ENCODE assay signal across 10 cellular contexts in genomic region chr4:5979981-5980380, GRCh38. TPM values are rescaled to one million over a fixed set of nuclear protein-coding genes. Genes with fewer than 3 reads are reported as not detected.
DNase-seq lines count a peak whose midpoint lies in the region; ATAC-seq and TF ChIP-seq lines count a peak whose summit lies in the region.
"Had no signal": no experiment of that assay in that cellular context is flagged by ENCODE, and none has a peak within 500 bp of the region (broad histone marks: within the 10 kb centered on the region; RNA-seq: fewer than 3 reads in every experiment).

No MANE protein-coding gene starts in this region.

- H3K9ac ChIP-seq in Karpas-422 (ENCODE audit: low read length) (0 out of 2 replicates have a peak overlapping the region, but pooled peaks have one; percentile 15), mesenchymal stem cell (ENCODE audit: low read length) (no peak overlapping the region)
- H3K9ac ChIP-seq: parathyroid adenoma had no signal

- H4K20me1 ChIP-seq in Karpas-422 (ENCODE audit: insufficient read depth, low read depth, low read length) = no peaks in the 10 kb centered on the region

- ATAC-seq in GM21360 (IDR thresholded peaks at IDR 0.05; ENCODE audit: unreplicated experiment) = no peak
- ATAC-seq: T-cell had no signal

- H3K14ac ChIP-seq in mesenchymal stem cell (ENCODE audit: low read length in 2 of 2) = no peak overlapping the region

- peaks cover 53% of the 10 kb centered on the region for H3K27me3 Mint-ChIP-seq in neural crest cell (ENCODE audit: low read depth)

- H3K9me3 Mint-ChIP-seq in neural crest cell = peaks cover 5% of the 10 kb centered on the region

- no peak overlapping the region for H3K27ac ChIP-seq in Karpas-422 (ENCODE audit: low read length)
- H3K27ac ChIP-seq in mesenchymal stem cell (ENCODE audit: low read length, poor library complexity, severe bottlenecking) = no peak overlapping the region
- H3K27ac ChIP-seq: parathyroid adenoma had no signal

- no peak overlapping the region for H4K91ac ChIP-seq in mesenchymal stem cell (ENCODE audit: low read length)

- H3K23ac ChIP-seq in mesenchymal stem cell (ENCODE audit: low read length in 2 of 2) = no peak overlapping the region

- H3K27ac Mint-ChIP-seq in neural crest cell (ENCODE audit: unreplicated experiment) = no peak overlapping the region
- H3K27ac Mint-ChIP-seq: T-cell had no signal

- no peak overlapping the region for H3K4me3 ChIP-seq in Karpas-422 (ENCODE audit: low read length)
- no peak overlapping the region for H3K4me3 ChIP-seq in astrocyte of the cerebellum (ENCODE audit: low read depth, low read length)
- H3K4me3 ChIP-seq in mesenchymal stem cell (ENCODE audit: insufficient read depth in 1 of 2, low read depth in 1 of 2, low read length in 2 of 2) = no peak overlapping the region

- no peaks in the 10 kb centered on the region for H3K4me1 Mint-ChIP-seq in neural crest cell
- H3K4me1 Mint-ChIP-seq: T-cell had no signal

- H2BK120ac ChIP-seq in mesenchymal stem cell (ENCODE audit: low read depth, low read length) = no peak overlapping the region

- no peaks in the 10 kb centered on the region for H3K79me2 ChIP-seq in Karpas-422 (ENCODE audit: low read length)
- H3K79me2 ChIP-seq: parathyroid adenoma had no signal

- in situ Hi-C loops in astrocyte of the cerebellum (cut with HindIII; ENCODE audit: low sequenced_read_pairs) = no loop called here

- H2BK15ac ChIP-seq in mesenchymal stem cell (ENCODE audit: low read depth, poor library complexity, severe bottlenecking) = no peak overlapping the region

- peak; percentile 28 for TF ChIP-seq CTCF in astrocyte of the cerebellum (IDR thresholded peaks at IDR 0.05; ENCODE audit: low read depth, low read length, missing control alignments)
- peak; percentile 57 for TF ChIP-seq CTCF in neural crest cell (conservative IDR thresholded peaks at IDR 0.05)

- H2BK12ac ChIP-seq in mesenchymal stem cell (ENCODE audit: low read length in 2 of 2) = no peak overlapping the region

- no peak overlapping the region for H2AK5ac ChIP-seq in mesenchymal stem cell (ENCODE audit: low read length, severe bottlenecking)

- no peaks in the 10 kb centered on the region for H3K36me3 Mint-ChIP-seq in neural crest cell (ENCODE audit: low read depth)
- H3K36me3 Mint-ChIP-seq: T-cell had no signal

- no peak overlapping the region for H3K18ac ChIP-seq in mesenchymal stem cell (ENCODE audit: low read depth in 1 of 2, low read length in 2 of 2)

- no peaks in the 10 kb centered on the region for H3K79me1 ChIP-seq in mesenchymal stem cell (replicated peaks; ENCODE audit: low read length, poor library complexity, severe bottlenecking)

- H3K36me3 ChIP-seq in Karpas-422 (ENCODE audit: insufficient read depth, low read length) (no peaks in the 10 kb centered on the region; the same call in 1 of the 2 replicates), mesenchymal stem cell (ENCODE audit: control insufficient read depth in 1 of 2, insufficient read depth in 2 of 2, low read depth in 1 of 2, low read length in 2 of 2) (no peaks in the 10 kb centered on the region)

- H2AFZ ChIP-seq in Karpas-422 (ENCODE audit: low read length) (no peak overlapping the region), mesenchymal stem cell (ENCODE audit: low read depth, low read length) (no peak overlapping the region)
- H2AFZ ChIP-seq: parathyroid adenoma had no signal

- no peak overlapping the region for H4K8ac ChIP-seq in mesenchymal stem cell (ENCODE audit: low read length)

- H3K4me3 Mint-ChIP-seq in neural crest cell = no peak overlapping the region
- H3K4me3 Mint-ChIP-seq: T-cell had no signal

- H3K4me1 ChIP-seq in Karpas-422 (ENCODE audit: low read length) = peaks cover 56% of the 10 kb centered on the region
- no peaks in the 10 kb centered on the region for H3K4me1 ChIP-seq in mesenchymal stem cell (ENCODE audit: control insufficient read depth, insufficient read depth, low read depth, low read length)
- H3K4me1 ChIP-seq: parathyroid adenoma had no signal

- 33% methylated on average over 10 of the region's 11 CpGs for WGBS in mesenchymal stem cell

- DNase-seq in NCI-H2029 (lab: John Stamatoyannopoulos, UW) (peak; percentile 39), NCI-H2029 treated with DMSO at 0.1 percent for 48 hours (lab: John Stamatoyannopoulos, UW) (no peak), Karpas-422 (peak; percentile 78), astrocyte of the cerebellum (ENCODE audit: low read depth) (no peak), neural crest cell (ENCODE audit: low read depth, low spot score) (peak; percentile 41), mesenchymal stem cell (no peak), medulla oblongata (ENCODE audit: extremely low spot score) (no peak)
- DNase-seq: T-cell had no signal

- H3K9me3 ChIP-seq in Karpas-422 (ENCODE audit: low read length) (peaks cover 16% of the 10 kb centered on the region), mesenchymal stem cell (ENCODE audit: control insufficient read depth, low read length) (peaks cover 10% of the 10 kb centered on the region)

- H3K9me2 ChIP-seq in Karpas-422 (replicated peaks; ENCODE audit: insufficient read depth, low read length) = no peaks in the 10 kb centered on the region

- no peak overlapping the region for H3K4ac ChIP-seq in mesenchymal stem cell (ENCODE audit: low read depth in 1 of 2, low read length in 2 of 2)

- H3K27me3 ChIP-seq in Karpas-422 (ENCODE audit: low read length) (peaks cover 6% of the 10 kb centered on the region), mesenchymal stem cell (ENCODE audit: control insufficient read depth in 1 of 2, insufficient read depth in 1 of 2, low read length in 2 of 2) (peaks cover 0 to 43% of the 10 kb centered on the region in 2 experiments)

- H2BK5ac ChIP-seq in mesenchymal stem cell (ENCODE audit: low read depth, low read length, poor library complexity, severe bottlenecking) = no peak overlapping the region

- H3K4me2 ChIP-seq in Karpas-422 (ENCODE audit: low read depth, low read length, poor library complexity, severe bottlenecking) = peak overlapping the region; percentile 34
- no peak overlapping the region for H3K4me2 ChIP-seq in mesenchymal stem cell (ENCODE audit: low read length, poor library complexity, severe bottlenecking)

RNA-seq across cellular contexts. Expression of gene C4orf50, which starts 38.2 kb away (rescaled TPM):
- total RNA-seq in Karpas-422 (2014; rRNA removed; shearing (Covaris generic); ENCODE audit: low replicate concordance) = 0.19 and 0.32 TPM in 2 replicates
- 0.02 TPM in 2 replicates for total RNA-seq in neural crest cell
- not detected for polyA plus RNA-seq in mesenchymal stem cell (2013, experiment 1 of 2)
- polyA plus RNA-seq in mesenchymal stem cell (2013, experiment 2 of 2) = not detected

Comparison
In these comparisons a context has a peak if more than half of its experiments do, and no peak if none do; other contexts are left out.
1. DNase-seq: peak in NCI-H2029 (single experiment), Karpas-422 (single experiment) and neural crest cell (single experiment); none in NCI-H2029 treated with DMSO at 0.1 percent for 48 hours (single experiment), astrocyte of the cerebellum (single experiment), mesenchymal stem cell (single experiment) and medulla oblongata (single experiment).